ENCODE assay signal across 2 cellular contexts in the genomic region with DNA sequence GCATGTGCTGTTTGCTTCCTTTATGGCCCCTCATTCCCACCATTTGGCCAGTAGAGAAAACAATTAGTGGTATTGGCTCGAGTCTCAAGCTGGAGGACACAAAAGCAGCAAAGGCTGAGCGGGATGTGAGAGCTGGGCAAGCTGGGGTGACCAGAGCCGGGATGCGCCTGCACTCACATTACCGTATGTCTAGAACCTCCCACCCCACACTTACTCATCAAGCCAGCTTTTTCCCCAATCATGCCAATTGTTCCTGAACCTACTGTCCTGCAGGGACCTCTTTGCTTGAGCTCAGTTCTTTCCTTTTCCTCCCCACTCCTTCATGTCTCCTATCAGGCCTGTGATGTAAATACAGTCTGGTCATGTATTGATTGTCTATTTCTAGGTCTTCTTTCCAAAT.
TF ChIP-seq lines count a peak whose summit lies in the region.

No MANE protein-coding gene starts in this region.

TF ChIP-seq in SK-N-SH treated with all-trans-retinoic acid at 6 μM for 48 hours, 23 proteins besides CTCF, POLR2A, EP300 and RAD21:
- no peak for TF ChIP-seq ZNF70 (CRISPR knock-in tag; IDR thresholded peaks at IDR 0.05)
- TF ChIP-seq ZFP30 (CRISPR knock-in tag; IDR thresholded peaks at IDR 0.05): no peak
- TF ChIP-seq, protein P1, sequence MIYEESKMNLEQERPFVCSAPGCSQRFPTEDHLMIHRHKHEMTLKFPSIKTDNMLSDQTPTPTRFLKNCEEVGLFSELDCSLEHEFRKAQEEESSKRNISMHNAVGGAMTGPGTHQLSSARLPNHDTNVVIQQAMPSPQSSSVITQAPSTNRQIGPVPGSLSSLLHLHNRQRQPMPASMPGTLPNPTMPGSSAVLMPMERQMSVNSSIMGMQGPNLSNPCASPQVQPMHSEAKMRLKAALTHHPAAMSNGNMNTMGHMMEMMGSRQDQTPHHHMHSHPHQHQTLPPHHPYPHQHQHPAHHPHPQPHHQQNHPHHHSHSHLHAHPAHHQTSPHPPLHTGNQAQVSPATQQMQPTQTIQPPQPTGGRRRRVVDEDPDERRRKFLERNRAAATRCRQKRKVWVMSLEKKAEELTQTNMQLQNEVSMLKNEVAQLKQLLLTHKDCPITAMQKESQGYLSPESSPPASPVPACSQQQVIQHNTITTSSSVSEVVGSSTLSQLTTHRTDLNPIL (CRISPR knock-in tag; IDR thresholded peaks at IDR 0.05; ENCODE audit: low read depth): no peak
- TF ChIP-seq BACH2 (CRISPR knock-in tag; IDR thresholded peaks at IDR 0.05; ENCODE audit: borderline replicate concordance): no peak
- TF ChIP-seq SNAI2 (CRISPR knock-in tag; IDR thresholded peaks at IDR 0.05): no peak
- TF ChIP-seq, protein P2, sequence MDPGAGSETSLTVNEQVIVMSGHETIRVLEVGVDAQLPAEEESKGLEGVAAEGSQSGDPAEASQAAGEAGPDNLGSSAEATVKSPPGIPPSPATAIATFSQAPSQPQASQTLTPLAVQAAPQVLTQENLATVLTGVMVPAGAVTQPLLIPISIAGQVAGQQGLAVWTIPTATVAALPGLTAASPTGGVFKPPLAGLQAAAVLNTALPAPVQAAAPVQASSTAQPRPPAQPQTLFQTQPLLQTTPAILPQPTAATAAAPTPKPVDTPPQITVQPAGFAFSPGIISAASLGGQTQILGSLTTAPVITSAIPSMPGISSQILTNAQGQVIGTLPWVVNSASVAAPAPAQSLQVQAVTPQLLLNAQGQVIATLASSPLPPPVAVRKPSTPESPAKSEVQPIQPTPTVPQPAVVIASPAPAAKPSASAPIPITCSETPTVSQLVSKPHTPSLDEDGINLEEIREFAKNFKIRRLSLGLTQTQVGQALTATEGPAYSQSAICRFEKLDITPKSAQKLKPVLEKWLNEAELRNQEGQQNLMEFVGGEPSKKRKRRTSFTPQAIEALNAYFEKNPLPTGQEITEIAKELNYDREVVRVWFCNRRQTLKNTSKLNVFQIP (CRISPR knock-in tag; IDR thresholded peaks at IDR 0.05; ENCODE audit: borderline replicate concordance, low read depth): no peak
- no peak for TF ChIP-seq ZNF8 (CRISPR knock-in tag; IDR thresholded peaks at IDR 0.05)
- TF ChIP-seq ZC3H10 (CRISPR knock-in tag; IDR thresholded peaks at IDR 0.05): no peak
- TF ChIP-seq ZFP3 (CRISPR knock-in tag; IDR thresholded peaks at IDR 0.05): no peak
- TF ChIP-seq GLIS3 (CRISPR knock-in tag; IDR thresholded peaks at IDR 0.05): no peak
- TF ChIP-seq, protein P3, sequence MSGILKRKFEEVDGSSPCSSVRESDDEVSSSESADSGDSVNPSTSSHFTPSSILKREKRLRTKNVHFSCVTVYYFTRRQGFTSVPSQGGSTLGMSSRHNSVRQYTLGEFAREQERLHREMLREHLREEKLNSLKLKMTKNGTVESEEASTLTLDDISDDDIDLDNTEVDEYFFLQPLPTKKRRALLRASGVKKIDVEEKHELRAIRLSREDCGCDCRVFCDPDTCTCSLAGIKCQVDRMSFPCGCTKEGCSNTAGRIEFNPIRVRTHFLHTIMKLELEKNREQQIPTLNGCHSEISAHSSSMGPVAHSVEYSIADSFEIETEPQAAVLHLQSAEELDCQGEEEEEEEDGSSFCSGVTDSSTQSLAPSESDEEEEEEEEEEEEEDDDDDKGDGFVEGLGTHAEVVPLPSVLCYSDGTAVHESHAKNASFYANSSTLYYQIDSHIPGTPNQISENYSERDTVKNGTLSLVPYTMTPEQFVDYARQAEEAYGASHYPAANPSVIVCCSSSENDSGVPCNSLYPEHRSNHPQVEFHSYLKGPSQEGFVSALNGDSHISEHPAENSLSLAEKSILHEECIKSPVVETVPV (CRISPR knock-in tag; IDR thresholded peaks at IDR 0.05): no peak
- TF ChIP-seq CSDC2 (CRISPR knock-in tag; IDR thresholded peaks at IDR 0.05): no peak
- TF ChIP-seq, protein P4, sequence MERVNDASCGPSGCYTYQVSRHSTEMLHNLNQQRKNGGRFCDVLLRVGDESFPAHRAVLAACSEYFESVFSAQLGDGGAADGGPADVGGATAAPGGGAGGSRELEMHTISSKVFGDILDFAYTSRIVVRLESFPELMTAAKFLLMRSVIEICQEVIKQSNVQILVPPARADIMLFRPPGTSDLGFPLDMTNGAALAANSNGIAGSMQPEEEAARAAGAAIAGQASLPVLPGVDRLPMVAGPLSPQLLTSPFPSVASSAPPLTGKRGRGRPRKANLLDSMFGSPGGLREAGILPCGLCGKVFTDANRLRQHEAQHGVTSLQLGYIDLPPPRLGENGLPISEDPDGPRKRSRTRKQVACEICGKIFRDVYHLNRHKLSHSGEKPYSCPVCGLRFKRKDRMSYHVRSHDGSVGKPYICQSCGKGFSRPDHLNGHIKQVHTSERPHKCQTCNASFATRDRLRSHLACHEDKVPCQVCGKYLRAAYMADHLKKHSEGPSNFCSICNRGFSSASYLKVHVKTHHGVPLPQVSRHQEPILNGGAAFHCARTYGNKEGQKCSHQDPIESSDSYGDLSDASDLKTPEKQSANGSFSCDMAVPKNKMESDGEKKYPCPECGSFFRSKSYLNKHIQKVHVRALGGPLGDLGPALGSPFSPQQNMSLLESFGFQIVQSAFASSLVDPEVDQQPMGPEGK (CRISPR knock-in tag; IDR thresholded peaks at IDR 0.05; ENCODE audit: borderline replicate concordance): no peak
- TF ChIP-seq TOX (CRISPR knock-in tag; IDR thresholded peaks at IDR 0.05; ENCODE audit: borderline replicate concordance): no peak
- TF ChIP-seq PPARA (CRISPR knock-in tag; IDR thresholded peaks at IDR 0.05; ENCODE audit: borderline replicate concordance): no peak

TF ChIP-seq in SK-N-SH, 30 proteins besides CTCF, POLR2A, EP300 and RAD21:
- no peak for TF ChIP-seq POLR2AphosphoS5 (IDR thresholded peaks at IDR 0.05; ENCODE audit: low read depth, low read length)
- no peak for TF ChIP-seq TAF1 (IDR thresholded peaks at IDR 0.05; ENCODE audit: borderline replicate concordance, low read depth, low read length)
- no peak for TF ChIP-seq MEF2A (IDR thresholded peaks at IDR 0.05; ENCODE audit: borderline replicate concordance, low read depth)
- TF ChIP-seq JUND (IDR thresholded peaks at IDR 0.05): no peak
- TF ChIP-seq, protein P5, sequence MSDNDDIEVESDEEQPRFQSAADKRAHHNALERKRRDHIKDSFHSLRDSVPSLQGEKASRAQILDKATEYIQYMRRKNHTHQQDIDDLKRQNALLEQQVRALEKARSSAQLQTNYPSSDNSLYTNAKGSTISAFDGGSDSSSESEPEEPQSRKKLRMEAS (IDR thresholded peaks at IDR 0.05; ENCODE audit: low read depth): no peak
- TF ChIP-seq FOXM1 (IDR thresholded peaks at IDR 0.05; ENCODE audit: low read depth): no peak
- TF ChIP-seq RFX5 (IDR thresholded peaks at IDR 0.05; ENCODE audit: low read length): no peak
- TF ChIP-seq, protein P6, sequence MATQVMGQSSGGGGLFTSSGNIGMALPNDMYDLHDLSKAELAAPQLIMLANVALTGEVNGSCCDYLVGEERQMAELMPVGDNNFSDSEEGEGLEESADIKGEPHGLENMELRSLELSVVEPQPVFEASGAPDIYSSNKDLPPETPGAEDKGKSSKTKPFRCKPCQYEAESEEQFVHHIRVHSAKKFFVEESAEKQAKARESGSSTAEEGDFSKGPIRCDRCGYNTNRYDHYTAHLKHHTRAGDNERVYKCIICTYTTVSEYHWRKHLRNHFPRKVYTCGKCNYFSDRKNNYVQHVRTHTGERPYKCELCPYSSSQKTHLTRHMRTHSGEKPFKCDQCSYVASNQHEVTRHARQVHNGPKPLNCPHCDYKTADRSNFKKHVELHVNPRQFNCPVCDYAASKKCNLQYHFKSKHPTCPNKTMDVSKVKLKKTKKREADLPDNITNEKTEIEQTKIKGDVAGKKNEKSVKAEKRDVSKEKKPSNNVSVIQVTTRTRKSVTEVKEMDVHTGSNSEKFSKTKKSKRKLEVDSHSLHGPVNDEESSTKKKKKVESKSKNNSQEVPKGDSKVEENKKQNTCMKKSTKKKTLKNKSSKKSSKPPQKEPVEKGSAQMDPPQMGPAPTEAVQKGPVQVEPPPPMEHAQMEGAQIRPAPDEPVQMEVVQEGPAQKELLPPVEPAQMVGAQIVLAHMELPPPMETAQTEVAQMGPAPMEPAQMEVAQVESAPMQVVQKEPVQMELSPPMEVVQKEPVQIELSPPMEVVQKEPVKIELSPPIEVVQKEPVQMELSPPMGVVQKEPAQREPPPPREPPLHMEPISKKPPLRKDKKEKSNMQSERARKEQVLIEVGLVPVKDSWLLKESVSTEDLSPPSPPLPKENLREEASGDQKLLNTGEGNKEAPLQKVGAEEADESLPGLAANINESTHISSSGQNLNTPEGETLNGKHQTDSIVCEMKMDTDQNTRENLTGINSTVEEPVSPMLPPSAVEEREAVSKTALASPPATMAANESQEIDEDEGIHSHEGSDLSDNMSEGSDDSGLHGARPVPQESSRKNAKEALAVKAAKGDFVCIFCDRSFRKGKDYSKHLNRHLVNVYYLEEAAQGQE (IDR thresholded peaks at IDR 0.05; ENCODE audit: low read depth, low read length): no peak
- no peak for TF ChIP-seq MXI1 (IDR thresholded peaks at IDR 0.05; ENCODE audit: low read depth, low read length)
- TF ChIP-seq TCF12 (IDR thresholded peaks at IDR 0.05): no peak
- no peak for TF ChIP-seq YY1 (IDR thresholded peaks at IDR 0.05; ENCODE audit: low read depth)
- TF ChIP-seq, protein P7, sequence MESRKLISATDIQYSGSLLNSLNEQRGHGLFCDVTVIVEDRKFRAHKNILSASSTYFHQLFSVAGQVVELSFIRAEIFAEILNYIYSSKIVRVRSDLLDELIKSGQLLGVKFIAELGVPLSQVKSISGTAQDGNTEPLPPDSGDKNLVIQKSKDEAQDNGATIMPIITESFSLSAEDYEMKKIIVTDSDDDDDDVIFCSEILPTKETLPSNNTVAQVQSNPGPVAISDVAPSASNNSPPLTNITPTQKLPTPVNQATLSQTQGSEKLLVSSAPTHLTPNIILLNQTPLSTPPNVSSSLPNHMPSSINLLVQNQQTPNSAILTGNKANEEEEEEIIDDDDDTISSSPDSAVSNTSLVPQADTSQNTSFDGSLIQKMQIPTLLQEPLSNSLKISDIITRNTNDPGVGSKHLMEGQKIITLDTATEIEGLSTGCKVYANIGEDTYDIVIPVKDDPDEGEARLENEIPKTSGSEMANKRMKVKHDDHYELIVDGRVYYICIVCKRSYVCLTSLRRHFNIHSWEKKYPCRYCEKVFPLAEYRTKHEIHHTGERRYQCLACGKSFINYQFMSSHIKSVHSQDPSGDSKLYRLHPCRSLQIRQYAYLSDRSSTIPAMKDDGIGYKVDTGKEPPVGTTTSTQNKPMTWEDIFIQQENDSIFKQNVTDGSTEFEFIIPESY (IDR thresholded peaks at IDR 0.05; ENCODE audit: borderline replicate concordance, low read depth): no peak
- no peak for TF ChIP-seq SMC3 (IDR thresholded peaks at IDR 0.05; ENCODE audit: low read depth, low read length)
- TF ChIP-seq EZH2phosphoT487 (IDR thresholded peaks at IDR 0.05; ENCODE audit: borderline replicate concordance, low read depth): no peak
- no peak for TF ChIP-seq FOXJ3 (CRISPR knock-in tag; IDR thresholded peaks at IDR 0.05)
- no peak for TF ChIP-seq ELF1 (IDR thresholded peaks at IDR 0.05)
- TF ChIP-seq GATA2 (CRISPR knock-in tag; IDR thresholded peaks at IDR 0.05): no peak
- TF ChIP-seq GABPA (IDR thresholded peaks at IDR 0.05; ENCODE audit: low read depth): no peak
TF ChIP-seq in SK-N-SH: peak in this region for 0.
